1 cellular context compared by ENCODE assay signal in the genomic region with DNA sequence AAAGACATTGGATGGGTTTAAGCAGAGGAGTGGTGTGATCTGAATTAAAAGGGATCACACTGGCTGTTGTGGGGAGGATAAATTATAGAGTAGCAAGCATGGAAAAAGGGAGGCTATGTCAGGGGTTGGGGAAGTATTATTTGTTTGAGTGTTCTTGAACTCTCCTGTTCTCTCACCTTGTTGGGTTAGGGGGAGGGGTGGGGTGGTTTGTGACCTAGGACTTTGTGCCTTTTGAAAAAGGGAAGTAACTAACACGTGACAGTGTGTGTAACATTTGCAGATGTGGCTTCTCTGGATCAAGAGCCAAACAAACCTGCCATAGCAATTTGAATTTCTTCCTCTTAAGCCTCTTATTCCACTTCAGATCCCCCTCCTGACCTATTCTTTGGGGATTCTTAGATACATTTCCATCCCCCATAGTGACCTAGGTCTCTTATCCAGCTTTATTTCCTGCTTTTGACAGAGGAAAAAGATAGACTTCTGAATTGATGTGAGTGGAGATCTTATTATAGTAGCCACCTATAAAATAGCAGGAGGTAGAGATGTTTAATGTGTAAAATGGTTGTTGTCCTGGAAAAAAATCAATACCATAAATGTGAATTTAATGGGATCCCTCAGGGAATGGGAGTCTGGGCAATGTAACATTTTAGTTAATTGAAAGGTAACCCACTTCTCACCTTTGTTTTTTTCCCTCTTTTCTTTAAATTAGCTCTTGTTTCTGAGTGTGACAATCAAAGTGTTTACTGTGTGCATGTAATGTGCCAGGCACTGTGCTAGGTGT.
TF ChIP-seq lines count a peak whose summit lies in the region.

No MANE protein-coding gene starts in this region.

TF ChIP-seq in HepG2, 621 proteins besides CTCF, POLR2A, EP300 and RAD21 (continued from another document and continues in another):
- TF ChIP-seq, protein P1, sequence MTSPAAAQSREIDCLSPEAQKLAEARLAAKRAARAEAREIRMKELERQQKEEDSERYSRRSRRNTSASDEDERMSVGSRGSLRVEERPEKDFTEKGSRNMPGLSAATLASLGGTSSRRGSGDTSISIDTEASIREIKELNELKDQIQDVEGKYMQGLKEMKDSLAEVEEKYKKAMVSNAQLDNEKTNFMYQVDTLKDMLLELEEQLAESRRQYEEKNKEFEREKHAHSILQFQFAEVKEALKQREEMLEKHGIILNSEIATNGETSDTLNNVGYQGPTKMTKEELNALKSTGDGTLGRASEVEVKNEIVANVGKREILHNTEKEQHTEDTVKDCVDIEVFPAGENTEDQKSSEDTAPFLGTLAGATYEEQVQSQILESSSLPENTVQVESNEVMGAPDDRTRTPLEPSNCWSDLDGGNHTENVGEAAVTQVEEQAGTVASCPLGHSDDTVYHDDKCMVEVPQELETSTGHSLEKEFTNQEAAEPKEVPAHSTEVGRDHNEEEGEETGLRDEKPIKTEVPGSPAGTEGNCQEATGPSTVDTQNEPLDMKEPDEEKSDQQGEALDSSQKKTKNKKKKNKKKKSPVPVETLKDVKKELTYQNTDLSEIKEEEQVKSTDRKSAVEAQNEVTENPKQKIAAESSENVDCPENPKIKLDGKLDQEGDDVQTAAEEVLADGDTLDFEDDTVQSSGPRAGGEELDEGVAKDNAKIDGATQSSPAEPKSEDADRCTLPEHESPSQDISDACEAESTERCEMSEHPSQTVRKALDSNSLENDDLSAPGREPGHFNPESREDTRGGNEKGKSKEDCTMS (CRISPR knock-in tag; conservative IDR thresholded peaks at IDR 0.05), result no peak
- TF ChIP-seq, protein P2, sequence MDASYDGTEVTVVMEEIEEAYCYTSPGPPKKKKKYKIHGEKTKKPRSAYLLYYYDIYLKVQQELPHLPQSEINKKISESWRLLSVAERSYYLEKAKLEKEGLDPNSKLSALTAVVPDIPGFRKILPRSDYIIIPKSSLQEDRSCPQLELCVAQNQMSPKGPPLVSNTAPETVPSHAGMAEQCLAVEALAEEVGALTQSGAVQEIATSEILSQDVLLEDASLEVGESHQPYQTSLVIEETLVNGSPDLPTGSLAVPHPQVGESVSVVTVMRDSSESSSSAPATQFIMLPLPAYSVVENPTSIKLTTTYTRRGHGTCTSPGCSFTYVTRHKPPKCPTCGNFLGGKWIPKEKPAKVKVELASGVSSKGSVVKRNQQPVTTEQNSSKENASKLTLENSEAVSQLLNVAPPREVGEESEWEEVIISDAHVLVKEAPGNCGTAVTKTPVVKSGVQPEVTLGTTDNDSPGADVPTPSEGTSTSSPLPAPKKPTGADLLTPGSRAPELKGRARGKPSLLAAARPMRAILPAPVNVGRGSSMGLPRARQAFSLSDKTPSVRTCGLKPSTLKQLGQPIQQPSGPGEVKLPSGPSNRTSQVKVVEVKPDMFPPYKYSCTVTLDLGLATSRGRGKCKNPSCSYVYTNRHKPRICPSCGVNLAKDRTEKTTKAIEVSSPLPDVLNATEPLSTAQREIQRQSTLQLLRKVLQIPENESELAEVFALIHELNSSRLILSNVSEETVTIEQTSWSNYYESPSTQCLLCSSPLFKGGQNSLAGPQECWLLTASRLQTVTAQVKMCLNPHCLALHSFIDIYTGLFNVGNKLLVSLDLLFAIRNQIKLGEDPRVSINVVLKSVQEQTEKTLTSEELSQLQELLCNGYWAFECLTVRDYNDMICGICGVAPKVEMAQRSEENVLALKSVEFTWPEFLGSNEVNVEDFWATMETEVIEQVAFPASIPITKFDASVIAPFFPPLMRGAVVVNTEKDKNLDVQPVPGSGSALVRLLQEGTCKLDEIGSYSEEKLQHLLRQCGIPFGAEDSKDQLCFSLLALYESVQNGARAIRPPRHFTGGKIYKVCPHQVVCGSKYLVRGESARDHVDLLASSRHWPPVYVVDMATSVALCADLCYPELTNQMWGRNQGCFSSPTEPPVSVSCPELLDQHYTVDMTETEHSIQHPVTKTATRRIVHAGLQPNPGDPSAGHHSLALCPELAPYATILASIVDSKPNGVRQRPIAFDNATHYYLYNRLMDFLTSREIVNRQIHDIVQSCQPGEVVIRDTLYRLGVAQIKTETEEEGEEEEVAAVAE (CRISPR knock-in tag; IDR thresholded peaks at IDR 0.05; ENCODE audit: borderline replicate concordance), result no peak
- TF ChIP-seq, protein P3, sequence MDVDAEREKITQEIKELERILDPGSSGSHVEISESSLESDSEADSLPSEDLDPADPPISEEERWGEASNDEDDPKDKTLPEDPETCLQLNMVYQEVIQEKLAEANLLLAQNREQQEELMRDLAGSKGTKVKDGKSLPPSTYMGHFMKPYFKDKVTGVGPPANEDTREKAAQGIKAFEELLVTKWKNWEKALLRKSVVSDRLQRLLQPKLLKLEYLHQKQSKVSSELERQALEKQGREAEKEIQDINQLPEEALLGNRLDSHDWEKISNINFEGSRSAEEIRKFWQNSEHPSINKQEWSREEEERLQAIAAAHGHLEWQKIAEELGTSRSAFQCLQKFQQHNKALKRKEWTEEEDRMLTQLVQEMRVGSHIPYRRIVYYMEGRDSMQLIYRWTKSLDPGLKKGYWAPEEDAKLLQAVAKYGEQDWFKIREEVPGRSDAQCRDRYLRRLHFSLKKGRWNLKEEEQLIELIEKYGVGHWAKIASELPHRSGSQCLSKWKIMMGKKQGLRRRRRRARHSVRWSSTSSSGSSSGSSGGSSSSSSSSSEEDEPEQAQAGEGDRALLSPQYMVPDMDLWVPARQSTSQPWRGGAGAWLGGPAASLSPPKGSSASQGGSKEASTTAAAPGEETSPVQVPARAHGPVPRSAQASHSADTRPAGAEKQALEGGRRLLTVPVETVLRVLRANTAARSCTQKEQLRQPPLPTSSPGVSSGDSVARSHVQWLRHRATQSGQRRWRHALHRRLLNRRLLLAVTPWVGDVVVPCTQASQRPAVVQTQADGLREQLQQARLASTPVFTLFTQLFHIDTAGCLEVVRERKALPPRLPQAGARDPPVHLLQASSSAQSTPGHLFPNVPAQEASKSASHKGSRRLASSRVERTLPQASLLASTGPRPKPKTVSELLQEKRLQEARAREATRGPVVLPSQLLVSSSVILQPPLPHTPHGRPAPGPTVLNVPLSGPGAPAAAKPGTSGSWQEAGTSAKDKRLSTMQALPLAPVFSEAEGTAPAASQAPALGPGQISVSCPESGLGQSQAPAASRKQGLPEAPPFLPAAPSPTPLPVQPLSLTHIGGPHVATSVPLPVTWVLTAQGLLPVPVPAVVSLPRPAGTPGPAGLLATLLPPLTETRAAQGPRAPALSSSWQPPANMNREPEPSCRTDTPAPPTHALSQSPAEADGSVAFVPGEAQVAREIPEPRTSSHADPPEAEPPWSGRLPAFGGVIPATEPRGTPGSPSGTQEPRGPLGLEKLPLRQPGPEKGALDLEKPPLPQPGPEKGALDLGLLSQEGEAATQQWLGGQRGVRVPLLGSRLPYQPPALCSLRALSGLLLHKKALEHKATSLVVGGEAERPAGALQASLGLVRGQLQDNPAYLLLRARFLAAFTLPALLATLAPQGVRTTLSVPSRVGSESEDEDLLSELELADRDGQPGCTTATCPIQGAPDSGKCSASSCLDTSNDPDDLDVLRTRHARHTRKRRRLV (CRISPR knock-in tag; IDR thresholded peaks at IDR 0.05), result no peak
- no peak for TF ChIP-seq TAF1 (CRISPR knock-in tag; IDR thresholded peaks at IDR 0.05)
- TF ChIP-seq ZNF460 (CRISPR knock-in tag; IDR thresholded peaks at IDR 0.05; ENCODE audit: borderline replicate concordance), result no peak
- TF ChIP-seq, protein P4, sequence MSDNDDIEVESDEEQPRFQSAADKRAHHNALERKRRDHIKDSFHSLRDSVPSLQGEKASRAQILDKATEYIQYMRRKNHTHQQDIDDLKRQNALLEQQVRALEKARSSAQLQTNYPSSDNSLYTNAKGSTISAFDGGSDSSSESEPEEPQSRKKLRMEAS (IDR thresholded peaks at IDR 0.05), result peak; percentile 47; the same call in 1 of the 2 replicates
- TF ChIP-seq, protein P5, sequence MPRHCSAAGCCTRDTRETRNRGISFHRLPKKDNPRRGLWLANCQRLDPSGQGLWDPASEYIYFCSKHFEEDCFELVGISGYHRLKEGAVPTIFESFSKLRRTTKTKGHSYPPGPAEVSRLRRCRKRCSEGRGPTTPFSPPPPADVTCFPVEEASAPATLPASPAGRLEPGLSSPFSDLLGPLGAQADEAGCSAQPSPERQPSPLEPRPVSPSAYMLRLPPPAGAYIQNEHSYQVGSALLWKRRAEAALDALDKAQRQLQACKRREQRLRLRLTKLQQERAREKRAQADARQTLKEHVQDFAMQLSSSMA (CRISPR knock-in tag; IDR thresholded peaks at IDR 0.05), result no peak
- TF ChIP-seq RXRB (CRISPR knock-in tag; IDR thresholded peaks at IDR 0.05; ENCODE audit: borderline replicate concordance), result peak; percentile 59
- TF ChIP-seq, protein P6, sequence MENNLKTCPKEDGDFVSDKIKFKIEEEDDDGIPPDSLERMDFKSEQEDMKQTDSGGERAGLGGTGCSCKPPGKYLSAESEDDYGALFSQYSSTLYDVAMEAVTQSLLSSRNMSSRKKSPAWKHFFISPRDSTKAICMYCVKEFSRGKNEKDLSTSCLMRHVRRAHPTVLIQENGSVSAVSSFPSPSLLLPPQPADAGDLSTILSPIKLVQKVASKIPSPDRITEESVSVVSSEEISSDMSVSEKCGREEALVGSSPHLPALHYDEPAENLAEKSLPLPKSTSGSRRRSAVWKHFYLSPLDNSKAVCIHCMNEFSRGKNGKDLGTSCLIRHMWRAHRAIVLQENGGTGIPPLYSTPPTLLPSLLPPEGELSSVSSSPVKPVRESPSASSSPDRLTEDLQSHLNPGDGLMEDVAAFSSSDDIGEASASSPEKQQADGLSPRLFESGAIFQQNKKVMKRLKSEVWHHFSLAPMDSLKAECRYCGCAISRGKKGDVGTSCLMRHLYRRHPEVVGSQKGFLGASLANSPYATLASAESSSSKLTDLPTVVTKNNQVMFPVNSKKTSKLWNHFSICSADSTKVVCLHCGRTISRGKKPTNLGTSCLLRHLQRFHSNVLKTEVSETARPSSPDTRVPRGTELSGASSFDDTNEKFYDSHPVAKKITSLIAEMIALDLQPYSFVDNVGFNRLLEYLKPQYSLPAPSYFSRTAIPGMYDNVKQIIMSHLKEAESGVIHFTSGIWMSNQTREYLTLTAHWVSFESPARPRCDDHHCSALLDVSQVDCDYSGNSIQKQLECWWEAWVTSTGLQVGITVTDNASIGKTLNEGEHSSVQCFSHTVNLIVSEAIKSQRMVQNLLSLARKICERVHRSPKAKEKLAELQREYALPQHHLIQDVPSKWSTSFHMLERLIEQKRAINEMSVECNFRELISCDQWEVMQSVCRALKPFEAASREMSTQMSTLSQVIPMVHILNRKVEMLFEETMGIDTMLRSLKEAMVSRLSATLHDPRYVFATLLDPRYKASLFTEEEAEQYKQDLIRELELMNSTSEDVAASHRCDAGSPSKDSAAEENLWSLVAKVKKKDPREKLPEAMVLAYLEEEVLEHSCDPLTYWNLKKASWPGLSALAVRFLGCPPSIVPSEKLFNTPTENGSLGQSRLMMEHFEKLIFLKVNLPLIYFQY (CRISPR knock-in tag; IDR thresholded peaks at IDR 0.05; ENCODE audit: borderline replicate concordance), result no peak
- TF ChIP-seq, protein P7, sequence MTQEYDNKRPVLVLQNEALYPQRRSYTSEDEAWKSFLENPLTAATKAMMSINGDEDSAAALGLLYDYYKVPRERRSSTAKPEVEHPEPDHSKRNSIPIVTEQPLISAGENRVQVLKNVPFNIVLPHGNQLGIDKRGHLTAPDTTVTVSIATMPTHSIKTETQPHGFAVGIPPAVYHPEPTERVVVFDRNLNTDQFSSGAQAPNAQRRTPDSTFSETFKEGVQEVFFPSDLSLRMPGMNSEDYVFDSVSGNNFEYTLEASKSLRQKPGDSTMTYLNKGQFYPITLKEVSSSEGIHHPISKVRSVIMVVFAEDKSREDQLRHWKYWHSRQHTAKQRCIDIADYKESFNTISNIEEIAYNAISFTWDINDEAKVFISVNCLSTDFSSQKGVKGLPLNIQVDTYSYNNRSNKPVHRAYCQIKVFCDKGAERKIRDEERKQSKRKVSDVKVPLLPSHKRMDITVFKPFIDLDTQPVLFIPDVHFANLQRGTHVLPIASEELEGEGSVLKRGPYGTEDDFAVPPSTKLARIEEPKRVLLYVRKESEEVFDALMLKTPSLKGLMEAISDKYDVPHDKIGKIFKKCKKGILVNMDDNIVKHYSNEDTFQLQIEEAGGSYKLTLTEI (CRISPR knock-in tag; conservative IDR thresholded peaks at IDR 0.05), result no peak
- TF ChIP-seq, protein P8, sequence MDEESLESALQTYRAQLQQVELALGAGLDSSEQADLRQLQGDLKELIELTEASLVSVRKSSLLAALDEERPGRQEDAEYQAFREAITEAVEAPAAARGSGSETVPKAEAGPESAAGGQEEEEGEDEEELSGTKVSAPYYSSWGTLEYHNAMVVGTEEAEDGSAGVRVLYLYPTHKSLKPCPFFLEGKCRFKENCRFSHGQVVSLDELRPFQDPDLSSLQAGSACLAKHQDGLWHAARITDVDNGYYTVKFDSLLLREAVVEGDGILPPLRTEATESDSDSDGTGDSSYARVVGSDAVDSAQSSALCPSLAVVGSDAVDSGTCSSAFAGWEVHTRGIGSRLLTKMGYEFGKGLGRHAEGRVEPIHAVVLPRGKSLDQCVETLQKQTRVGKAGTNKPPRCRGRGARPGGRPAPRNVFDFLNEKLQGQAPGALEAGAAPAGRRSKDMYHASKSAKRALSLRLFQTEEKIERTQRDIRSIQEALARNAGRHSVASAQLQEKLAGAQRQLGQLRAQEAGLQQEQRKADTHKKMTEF (CRISPR knock-in tag; IDR thresholded peaks at IDR 0.05), result 0 out of 2 replicates have a peak, but pooled peaks have one; percentile 31
- no peak for TF ChIP-seq SALL2 (CRISPR knock-in tag; IDR thresholded peaks at IDR 0.05)
- TF ChIP-seq FOXC1 (CRISPR knock-in tag; IDR thresholded peaks at IDR 0.05; ENCODE audit: borderline replicate concordance), result no peak
- TF ChIP-seq FLYWCH1 (CRISPR knock-in tag; IDR thresholded peaks at IDR 0.05), result no peak
- no peak for TF ChIP-seq ZNF17 (CRISPR knock-in tag; IDR thresholded peaks at IDR 0.05)
- TF ChIP-seq RFX1 (IDR thresholded peaks at IDR 0.05), result no peak
- peak; percentile 43; the same call in 1 of the 2 replicates for TF ChIP-seq SAP130 (CRISPR knock-in tag; IDR thresholded peaks at IDR 0.05; ENCODE audit: low read depth)
- TF ChIP-seq, protein P9, sequence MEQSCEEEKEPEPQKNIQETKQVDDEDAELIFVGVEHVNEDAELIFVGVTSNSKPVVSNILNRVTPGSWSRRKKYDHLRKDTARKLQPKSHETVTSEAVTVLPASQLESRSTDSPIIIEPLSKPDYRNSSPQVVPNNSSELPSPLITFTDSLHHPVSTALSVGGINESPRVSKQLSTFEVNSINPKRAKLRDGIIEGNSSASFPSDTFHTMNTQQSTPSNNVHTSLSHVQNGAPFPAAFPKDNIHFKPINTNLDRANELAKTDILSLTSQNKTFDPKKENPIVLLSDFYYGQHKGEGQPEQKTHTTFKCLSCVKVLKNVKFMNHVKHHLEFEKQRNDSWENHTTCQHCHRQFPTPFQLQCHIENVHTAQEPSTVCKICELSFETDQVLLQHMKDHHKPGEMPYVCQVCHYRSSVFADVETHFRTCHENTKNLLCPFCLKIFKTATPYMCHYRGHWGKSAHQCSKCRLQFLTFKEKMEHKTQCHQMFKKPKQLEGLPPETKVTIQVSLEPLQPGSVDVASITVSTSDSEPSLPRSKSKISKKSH (CRISPR knock-in tag; IDR thresholded peaks at IDR 0.05; ENCODE audit: borderline replicate concordance), result no peak
- TF ChIP-seq, protein P10, sequence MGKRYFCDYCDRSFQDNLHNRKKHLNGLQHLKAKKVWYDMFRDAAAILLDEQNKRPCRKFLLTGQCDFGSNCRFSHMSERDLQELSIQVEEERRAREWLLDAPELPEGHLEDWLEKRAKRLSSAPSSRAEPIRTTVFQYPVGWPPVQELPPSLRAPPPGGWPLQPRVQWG (CRISPR knock-in tag; IDR thresholded peaks at IDR 0.05; ENCODE audit: borderline replicate concordance, low read depth), result no peak
- TF ChIP-seq, protein P11, sequence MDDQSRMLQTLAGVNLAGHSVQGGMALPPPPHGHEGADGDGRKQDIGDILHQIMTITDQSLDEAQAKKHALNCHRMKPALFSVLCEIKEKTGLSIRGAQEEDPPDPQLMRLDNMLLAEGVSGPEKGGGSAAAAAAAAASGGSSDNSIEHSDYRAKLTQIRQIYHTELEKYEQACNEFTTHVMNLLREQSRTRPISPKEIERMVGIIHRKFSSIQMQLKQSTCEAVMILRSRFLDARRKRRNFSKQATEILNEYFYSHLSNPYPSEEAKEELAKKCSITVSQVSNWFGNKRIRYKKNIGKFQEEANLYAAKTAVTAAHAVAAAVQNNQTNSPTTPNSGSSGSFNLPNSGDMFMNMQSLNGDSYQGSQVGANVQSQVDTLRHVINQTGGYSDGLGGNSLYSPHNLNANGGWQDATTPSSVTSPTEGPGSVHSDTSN (CRISPR knock-in tag; IDR thresholded peaks at IDR 0.05; ENCODE audit: borderline replicate concordance), result no peak
- TF ChIP-seq ZNF773 (CRISPR knock-in tag; IDR thresholded peaks at IDR 0.05; ENCODE audit: borderline replicate concordance), result no peak
